In genomic region chr5:58457040-58457439, GRCh38 we compare ENCODE assay signal across 14 cellular contexts. TPM values are rescaled to one million over a fixed set of nuclear protein-coding genes. Genes with fewer than 3 reads are reported as not detected.
A peak's percentile ranks its signal among the peaks of the same experiment; 100 is the strongest.
DNase-seq lines count a peak whose midpoint lies in the region; ATAC-seq and TF ChIP-seq lines count a peak whose summit lies in the region.
"Had no signal": no experiment of that assay in that cellular context is flagged by ENCODE, and none has a peak within 500 bp of the region (broad histone marks: within the 10 kb centered on the region; RNA-seq: fewer than 3 reads in every experiment).

No MANE protein-coding gene starts in this region.

- H3K27me3 ChIP-seq in adipocyte (replicated peaks; ENCODE audit: control insufficient read depth, insufficient read depth, low read length) (no peaks in the 10 kb centered on the region), trophoblast cell (ENCODE audit: insufficient read depth, low read length) (no peaks in the 10 kb centered on the region)

- no peak overlapping the region for H3K27ac ChIP-seq in trophoblast cell (ENCODE audit: low read depth, low read length)
- H3K27ac ChIP-seq: C4-2B had no signal

- no CpG with 5 or more reads among the region's 4 CpGs for WGBS in trophoblast cell (ENCODE audit: extremely low coverage, insufficient coverage, insufficient read length)

- H3K79me1 ChIP-seq in trophoblast cell (ENCODE audit: low read length): peaks cover 14% of the 10 kb centered on the region

- H3K9me3 ChIP-seq in adipocyte (ENCODE audit: control insufficient read depth, low read length): no peaks in the 10 kb centered on the region
- no peaks in the 10 kb centered on the region for H3K9me3 ChIP-seq in trophoblast cell (ENCODE audit: insufficient read depth, low read depth, low read length)

- ATAC-seq in left lobe of liver: no peak
- ATAC-seq: activated CD8-positive, alpha-beta T cell treated with anti-CD3 and anti-CD28 coated beads, Interleukin-2, amount 10 ng/mL, durations not matched to agents 7 days and 5 days; activated naive CD8-positive, alpha-beta T cell treated with anti-CD3 and anti-CD28 coated beads, Interleukin-2, amount 50 U/mL, for 24 hours; HCT116; T-cell had no signal

- TF ChIP-seq CTCF in AG10803 (conservative IDR thresholded peaks at IDR 0.05; ENCODE audit: low read length) (no peak), foreskin fibroblast (IDR thresholded peaks at IDR 0.05; ENCODE audit: low read depth, low read length) (no peak), glutamatergic neuron (IDR thresholded peaks at IDR 0.05; ENCODE audit: partially characterized antibody, unreplicated experiment) (no peak)

- H2BK120ac ChIP-seq in trophoblast cell (ENCODE audit: insufficient read depth, low read length, poor library complexity): no peak overlapping the region

- H3K27ac Mint-ChIP-seq in glutamatergic neuron (ENCODE audit: unreplicated experiment): no peak overlapping the region
- H3K27ac Mint-ChIP-seq: activated CD8-positive, alpha-beta T cell treated with anti-CD3 and anti-CD28 coated beads, Interleukin-2, amount 10 ng/mL, durations not matched to agents 7 days and 5 days; activated naive CD8-positive, alpha-beta T cell treated with anti-CD3 and anti-CD28 coated beads, Interleukin-2, amount 50 U/mL, for 24 hours; T-cell had no signal

- H3K4ac ChIP-seq in trophoblast cell (ENCODE audit: low read depth, low read length): no peak overlapping the region

- H3K14ac ChIP-seq in trophoblast cell (ENCODE audit: low read length): no peak overlapping the region

- no peaks in the 10 kb centered on the region for H3K36me3 Mint-ChIP-seq in glutamatergic neuron (ENCODE audit: unreplicated experiment)

- H2BK5ac ChIP-seq in trophoblast cell (ENCODE audit: low read depth, low read length, poor library complexity): no peak overlapping the region

- H4K8ac ChIP-seq in trophoblast cell (ENCODE audit: low read depth, low read length): no peak overlapping the region

- no peak overlapping the region for H3K4me3 Mint-ChIP-seq in glutamatergic neuron (ENCODE audit: unreplicated experiment)
- H3K4me3 Mint-ChIP-seq: activated CD8-positive, alpha-beta T cell treated with anti-CD3 and anti-CD28 coated beads, Interleukin-2, amount 10 ng/mL, durations not matched to agents 7 days and 5 days; activated naive CD8-positive, alpha-beta T cell treated with anti-CD3 and anti-CD28 coated beads, Interleukin-2, amount 50 U/mL, for 24 hours; T-cell had no signal

- no peaks in the 10 kb centered on the region for H3K4me1 Mint-ChIP-seq in glutamatergic neuron (ENCODE audit: low read depth, unreplicated experiment)

- H3K9ac ChIP-seq in adipocyte (ENCODE audit: low read length) (no peak overlapping the region), trophoblast cell (ENCODE audit: low read length) (no peak overlapping the region)

- peaks cover 12% of the 10 kb centered on the region for H3K79me2 ChIP-seq in trophoblast cell (ENCODE audit: control insufficient read depth, insufficient read depth, low read length, poor library complexity)

- H3K9me3 Mint-ChIP-seq in glutamatergic neuron (ENCODE audit: unreplicated experiment): peaks cover 5% of the 10 kb centered on the region
- H3K9me3 Mint-ChIP-seq: activated naive CD8-positive, alpha-beta T cell treated with anti-CD3 and anti-CD28 coated beads, Interleukin-2, amount 50 U/mL, for 24 hours; T-cell had no signal

- no peak overlapping the region for H2AK5ac ChIP-seq in trophoblast cell (ENCODE audit: low read length)

- no peak overlapping the region for H4K91ac ChIP-seq in trophoblast cell (ENCODE audit: low read depth, low read length)

- H3K4me1 ChIP-seq in adipocyte (ENCODE audit: control insufficient read depth, insufficient read depth, low read length) (peaks cover 19% of the 10 kb centered on the region), trophoblast cell (ENCODE audit: control insufficient read depth in 1 of 2, insufficient read depth in 2 of 2, low read length in 2 of 2) (peaks cover 2 to 7% of the 10 kb centered on the region in 2 experiments)

- no peak overlapping the region for H3K23ac ChIP-seq in trophoblast cell (ENCODE audit: low read length)

- no peak overlapping the region for H2AFZ ChIP-seq in trophoblast cell (ENCODE audit: insufficient read depth, low read length, poor library complexity)

- H3K27me3 Mint-ChIP-seq in glutamatergic neuron (ENCODE audit: unreplicated experiment): peaks cover 4% of the 10 kb centered on the region

- no peak overlapping the region for H2BK12ac ChIP-seq in trophoblast cell (ENCODE audit: low read length)

- no peak for DNase-seq in AG10803 (ENCODE audit: low read depth)
- DNase-seq in adipocyte (ENCODE audit: low read depth): no peak
- DNase-seq in foreskin fibroblast: no peak
- peak in 1 of 2 donors; percentile 42 for DNase-seq in trophoblast cell
- no peak for DNase-seq in glutamatergic neuron
- DNase-seq in left lobe of liver (ENCODE audit: low spot score): no peak
- DNase-seq in NCI-H2029 (lab: John Stamatoyannopoulos, UW): no peak
- no peak for DNase-seq in AG20443 (ENCODE audit: low spot score)
- DNase-seq: activated CD8-positive, alpha-beta T cell treated with anti-CD3 and anti-CD28 coated beads, Interleukin-2, amount 10 ng/mL, durations not matched to agents 7 days and 5 days; activated naive CD8-positive, alpha-beta T cell treated with anti-CD3 and anti-CD28 coated beads, Interleukin-2, amount 50 U/mL, for 24 hours; NCI-H526 treated with DMSO at 0.1 percent for 48 hours; T-cell had no signal

- no peak overlapping the region for H3K18ac ChIP-seq in trophoblast cell (ENCODE audit: low read length)

- H3K4me2 ChIP-seq in trophoblast cell (ENCODE audit: low read length): peak overlapping the region; percentile 53

- no peak overlapping the region for H4K12ac ChIP-seq in trophoblast cell (ENCODE audit: low read depth, low read length)

- H3K4me3 ChIP-seq in AG10803 (ENCODE audit: low read length): peak overlapping the region; percentile 78
- peak overlapping the region; percentile 93 for H3K4me3 ChIP-seq in adipocyte (ENCODE audit: low read length)
- peak overlapping the region; percentile 78 to 92 for H3K4me3 ChIP-seq in foreskin fibroblast (ENCODE audit: low read depth in 1 of 2, low read length in 2 of 2)
- no peak overlapping the region for H3K4me3 ChIP-seq in trophoblast cell (ENCODE audit: low read depth, low read length)

- H3K36me3 ChIP-seq in adipocyte (ENCODE audit: control insufficient read depth, insufficient read depth, low read length, severe bottlenecking): peaks cover 47% of the 10 kb centered on the region
- H3K36me3 ChIP-seq in trophoblast cell (ENCODE audit: control insufficient read depth in 1 of 2, insufficient read depth in 2 of 2, low read length in 2 of 2): peaks cover 5 to 26% of the 10 kb centered on the region in 2 experiments

RNA-seq across cellular contexts. Expression of gene PLK2, which starts 2.8 kb away (rescaled TPM):
- polyA plus RNA-seq in trophoblast cell (2013): 132 and 133 TPM in 2 replicates
- total RNA-seq in glutamatergic neuron (ENCODE audit: unreplicated experiment) (7.8 TPM), left lobe of liver (12.3 TPM)

RNA-seq across cellular contexts. Expression of gene GAPT, which starts 34.2 kb away (rescaled TPM):
- not detected in 2 replicates for polyA plus RNA-seq in trophoblast cell (2013)
- total RNA-seq in glutamatergic neuron (ENCODE audit: unreplicated experiment) (not detected), left lobe of liver (0.08 TPM)
- total RNA-seq: activated CD8-positive, alpha-beta T cell treated with anti-CD3 and anti-CD28 coated beads, Interleukin-2, amount 10 ng/mL, durations not matched to agents 7 days and 5 days had no signal
